Comparison of ENCODE assay signal across 8 cellular contexts in genomic region chr14:104753528-104754212, GRCh38. TPM values are rescaled to one million over a fixed set of nuclear protein-coding genes. Genes with fewer than 3 reads are reported as not detected.
DNase-seq lines count a peak whose midpoint lies in the region; ATAC-seq lines count a peak whose summit lies in the region.

No MANE protein-coding gene starts in this region.

- H3K27me3 Mint-ChIP-seq in CD4-positive, alpha-beta memory T cell, result no peaks in the 10 kb centered on the region
- H3K27me3 Mint-ChIP-seq in dendritic cell treated with granulocyte-macrophage colony-stimulating factor and Interleukin-4, amounts not matched to agents 40 ng/mL and 50 ng/mL, for 4 days, result peaks cover 2% of the 10 kb centered on the region

- DNase-seq in CD4-positive, alpha-beta memory T cell, result peak in 4 of 5 donors; percentile 13 to 44 (median 16)
- DNase-seq in NCI-H2171 (lab: John Stamatoyannopoulos, UW) (peak; percentile 51), T-helper 9 cell (no peak), GOT3 (lab: John Stamatoyannopoulos, UW) (no peak)

- no peaks in the 10 kb centered on the region for H3K9me3 ChIP-seq in CD4-positive, alpha-beta memory T cell (ENCODE audit: control insufficient read depth in 1 of 2, low read length in 2 of 2)
- H3K9me3 ChIP-seq in muscle layer of colon (ENCODE audit: low read length), result no peaks in the 10 kb centered on the region

- H3K27me3 ChIP-seq in CD4-positive, alpha-beta memory T cell (ENCODE audit: insufficient read depth, low read length), result no peaks in the 10 kb centered on the region
- H3K27me3 ChIP-seq in muscle layer of colon (ENCODE audit: control insufficient read depth in 1 of 2, insufficient read depth in 2 of 2, low read length in 2 of 2), result no peaks in the 10 kb centered on the region

- peak overlapping the region; percentile 63 for H3K9ac ChIP-seq in muscle layer of colon (ENCODE audit: low read length)

- peaks cover 0 to 3% (median 0%) of the 10 kb centered on the region in 8 donors for H3K9me3 Mint-ChIP-seq in CD4-positive, alpha-beta memory T cell
- no peaks in the 10 kb centered on the region for H3K9me3 Mint-ChIP-seq in dendritic cell treated with granulocyte-macrophage colony-stimulating factor and Interleukin-4, amounts not matched to agents 40 ng/mL and 50 ng/mL, for 4 days

- H3K4me1 Mint-ChIP-seq in CD4-positive, alpha-beta memory T cell, result peaks cover 16 to 41% (median 29%) of the 10 kb centered on the region in 4 donors
- H3K4me1 Mint-ChIP-seq in dendritic cell treated with granulocyte-macrophage colony-stimulating factor and Interleukin-4, amounts not matched to agents 40 ng/mL and 50 ng/mL, for 4 days (ENCODE audit: low read depth), result peaks cover 20% of the 10 kb centered on the region

- POLR2A ChIA-PET in CD4-positive, alpha-beta memory T cell (lab: Charles Lee; ENCODE audit: partially characterized antibody), result interaction anchor here (0.8 to 2.8 kb wide), 13 partner anchors 9 to 561 kb away, joined by 3 to 27 read pairs (median 6); partner anchors contain the start of genes ADSS1, AKT1, BRF1 and CEP170B

- CTCF ChIA-PET in CD4-positive, alpha-beta memory T cell (lab: Charles Lee; ENCODE audit: partially characterized antibody), result interaction anchor here (1.2 to 3.5 kb wide), 7 partner anchors 13 to 88 kb away, joined by 3 to 17 read pairs (median 13); partner anchors contain the start of gene ADSS1

- peak overlapping the region; percentile 57 to 93 for H3K4me3 ChIP-seq in CD4-positive, alpha-beta memory T cell (ENCODE audit: low read length in 2 of 2)
- peak overlapping the region; percentile 68 to 99 for H3K4me3 ChIP-seq in muscle layer of colon (ENCODE audit: low read depth in 1 of 2, low read length in 2 of 2)

- intact Hi-C loops in CD4-positive, alpha-beta memory T cell (cut with micrococcal nuclease), result loop anchor here (5.0 kb wide), 2 partner anchors 66 to 269 kb away; partner anchors contain the start of genes CDCA4 and INF2
- intact Hi-C loops in dendritic cell treated with granulocyte-macrophage colony-stimulating factor and Interleukin-4, amounts not matched to agents 40 ng/mL and 50 ng/mL, for 4 days (cut with micrococcal nuclease), result loop anchor here (1.0 to 5.0 kb wide), 3 partner anchors 29 to 269 kb away; partner anchors contain the start of genes ADSS1 and CDCA4

- H3K27ac ChIP-seq in CD4-positive, alpha-beta memory T cell (ENCODE audit: low read depth, low read length), result peak overlapping the region; percentile 79
- H3K27ac ChIP-seq in muscle layer of colon (ENCODE audit: low read depth, low read length), result peak overlapping the region; percentile 96

- peak overlapping the region; percentile 84 to 96 (median 90) for H3K4me3 Mint-ChIP-seq in CD4-positive, alpha-beta memory T cell
- H3K4me3 Mint-ChIP-seq in dendritic cell treated with granulocyte-macrophage colony-stimulating factor and Interleukin-4, amounts not matched to agents 40 ng/mL and 50 ng/mL, for 4 days, result peak overlapping the region; percentile 98

- peak overlapping the region; percentile 73 to 94 (median 91) for H3K27ac Mint-ChIP-seq in CD4-positive, alpha-beta memory T cell
- peak overlapping the region; percentile 97 for H3K27ac Mint-ChIP-seq in dendritic cell treated with granulocyte-macrophage colony-stimulating factor and Interleukin-4, amounts not matched to agents 40 ng/mL and 50 ng/mL, for 4 days

- peaks cover 0 to 44% of the 10 kb centered on the region in 2 donors for H3K36me3 Mint-ChIP-seq in CD4-positive, alpha-beta memory T cell
- H3K36me3 Mint-ChIP-seq in dendritic cell treated with granulocyte-macrophage colony-stimulating factor and Interleukin-4, amounts not matched to agents 40 ng/mL and 50 ng/mL, for 4 days (ENCODE audit: low read depth), result peaks cover 57% of the 10 kb centered on the region

- peaks cover 25% of the 10 kb centered on the region for H3K4me1 ChIP-seq in CD4-positive, alpha-beta memory T cell (ENCODE audit: insufficient read depth, low read length)
- peaks cover 33% of the 10 kb centered on the region for H3K4me1 ChIP-seq in muscle layer of colon (ENCODE audit: insufficient read depth, low read length)

- H3K36me3 ChIP-seq in CD4-positive, alpha-beta memory T cell (ENCODE audit: insufficient read depth, low read length), result peaks cover 25% of the 10 kb centered on the region
- peaks cover 30% of the 10 kb centered on the region for H3K36me3 ChIP-seq in muscle layer of colon (ENCODE audit: insufficient read depth, low read length)

- no peak for ATAC-seq in HG02938 (IDR thresholded peaks at IDR 0.05; ENCODE audit: unreplicated experiment)
- no peak for ATAC-seq in HG03025 (IDR thresholded peaks at IDR 0.05; ENCODE audit: low FRiP score, unreplicated experiment)

RNA-seq across cellular contexts. Expression of gene SIVA1, which starts 0.7 kb away (rescaled TPM):
- total RNA-seq in CD4-positive, alpha-beta memory T cell, result 10 to 100 TPM; 69.3 to 80.2 TPM
- 100 to 1,000 TPM; 208 to 266 TPM for polyA plus RNA-seq in CD4-positive, alpha-beta memory T cell

RNA-seq across cellular contexts. Expression of gene ADSS1, which starts 29.6 kb away (rescaled TPM):
- 1 to 10 TPM; 1.5 TPM for total RNA-seq in CD4-positive, alpha-beta memory T cell
- polyA plus RNA-seq in CD4-positive, alpha-beta memory T cell, result 1 to 10 TPM in 1 of 2 donors, under 1 TPM in 1; 0.16 to 1.8 TPM

RNA-seq across cellular contexts. Expression of gene AKT1, which starts 41.9 kb away (rescaled TPM):
- total RNA-seq in CD4-positive, alpha-beta memory T cell, result 10 to 100 TPM; 88.7 to 90.5 TPM
- 10 to 100 TPM in 1 of 2 donors, 1 to 10 TPM in 1; 5.3 to 23.5 TPM for polyA plus RNA-seq in CD4-positive, alpha-beta memory T cell

RNA-seq across cellular contexts. Expression of gene ZBTB42, which starts 47.2 kb away (rescaled TPM):
- 10 to 100 TPM; 11.6 to 12.3 TPM for total RNA-seq in CD4-positive, alpha-beta memory T cell
- polyA plus RNA-seq in CD4-positive, alpha-beta memory T cell, result 1 to 10 TPM; 2.0 to 2.1 TPM

Comparison
In these comparisons a context has a peak if more than half of its experiments do, and no peak if none do; other contexts are left out.
1. DNase-seq: peak in CD4-positive, alpha-beta memory T cell (4 of 5) and NCI-H2171 (single experiment); none in T-helper 9 cell (single experiment) and GOT3 (single experiment).